28 cellular contexts compared by ENCODE assay signal in genomic region chr6:24543683-24544082, GRCh38. TPM values are rescaled to one million over a fixed set of nuclear protein-coding genes. Genes with fewer than 3 reads are reported as not detected.
DNase-seq lines count a peak whose midpoint lies in the region; ATAC-seq, FAIRE-seq and TF ChIP-seq lines count a peak whose summit lies in the region.
"Had no signal": no experiment of that assay in that cellular context is flagged by ENCODE, and none has a peak within 500 bp of the region (broad histone marks: within the 10 kb centered on the region; RNA-seq: fewer than 3 reads in every experiment).

No MANE protein-coding gene starts in this region.

- H3K4me3 ChIP-seq in SK-N-SH (ENCODE audit: low read depth in 2 of 2, low read length in 1 of 2) = no peak overlapping the region
- no peak overlapping the region for H3K4me3 ChIP-seq in WERI-Rb-1 (ENCODE audit: low read depth, low read length)
- H3K4me3 ChIP-seq: GM12878, K562, MG63, SJSA1 had no signal

- FAIRE-seq in frontal cortex (lab: Jason Lieb, UNC) = no peak
- FAIRE-seq: A204.1, GM12878, HepG2, K562, RCC 7860 had no signal

- H3K9me2 ChIP-seq in SK-N-SH = no peaks in the 10 kb centered on the region

- H3K9me3 ChIP-seq in SK-N-SH (no peaks in the 10 kb centered on the region), WERI-Rb-1 (ENCODE audit: severe bottlenecking) (no peaks in the 10 kb centered on the region)
- H3K9me3 ChIP-seq: MG63, SJSA1 had no signal

- ATAC-seq in SK-N-SH treated with all-trans-retinoic acid at 6 μM for 48 hours = no peak; the same call in 2 of the 3 replicates
- ATAC-seq: GM12878, HepG2, K562, Right ventricle myocardium inferior had no signal

- CTCF ChIA-PET in SK-N-SH (lab: Yijun Ruan, JAX) = interaction anchor here (1.3 to 2.2 kb wide), 2 partner anchors 11 to 38 kb away, joined by 3 to 11 read pairs; no protein-coding TSS in a partner anchor

- H3K27me3 ChIP-seq in SK-N-SH (ENCODE audit: insufficient read depth) (no peaks in the 10 kb centered on the region; the same call in 1 of the 2 replicates), WERI-Rb-1 (ENCODE audit: insufficient read depth, low read depth, severe bottlenecking) (no peaks in the 10 kb centered on the region)
- H3K27me3 ChIP-seq: MG63 had no signal

- no peaks in the 10 kb centered on the region for H4K20me1 ChIP-seq in SK-N-SH (ENCODE audit: insufficient read depth)

- TF ChIP-seq EP300 in SK-N-SH (IDR thresholded peaks at IDR 0.05; ENCODE audit: borderline replicate concordance in 1 of 2, low read depth in 1 of 2, low read length in 1 of 2) = no peak

- no peak overlapping the region for H3K4me2 ChIP-seq in SK-N-SH

- no peak overlapping the region for H3K9ac ChIP-seq in SK-N-SH

- no peak for TF ChIP-seq CTCF in SK-N-SH (IDR thresholded peaks at IDR 0.05)
- TF ChIP-seq CTCF in WERI-Rb-1 (IDR thresholded peaks at IDR 0.05; ENCODE audit: low read depth, low read length) = no peak

- POLR2A ChIA-PET in SK-N-SH (lab: Yijun Ruan, JAX) = no interaction called here

- H3K4me1 ChIP-seq in SK-N-SH (ENCODE audit: control insufficient read depth in 1 of 2, insufficient read depth in 2 of 2, low read depth in 1 of 2, low read length in 1 of 2) = peaks cover 0 to 2% of the 10 kb centered on the region in 2 experiments; a peak in 1 of 4 replicates
- H3K4me1 ChIP-seq: SJSA1 had no signal

- whole genome bisulfite sequencing in SK-N-SH (ENCODE audit: low lambda C conversion rate) = 50% methylated on average over 4 of the region's 4 CpGs

- H3K36me3 ChIP-seq in SK-N-SH (replicated peaks in 1 of 2; ENCODE audit: control insufficient read depth in 1 of 2, insufficient read depth in 2 of 2, low read length in 1 of 2) (no peaks in the 10 kb centered on the region), WERI-Rb-1 (no peaks in the 10 kb centered on the region)
- H3K36me3 ChIP-seq: MG63, SJSA1 had no signal

- H3K79me2 ChIP-seq in SK-N-SH (ENCODE audit: insufficient read depth) = no peaks in the 10 kb centered on the region

- DNase-seq in SK-N-SH = peak; percentile 42
- DNase-seq in WERI-Rb-1 = peak; percentile 70
- peak; percentile 7 for DNase-seq in left kidney (ENCODE audit: low read depth, low spot score)
- no peak for DNase-seq in stimulated activated CD4-positive, alpha-beta T cell treated with anti-CD3 and anti-CD28 coated beads, Interleukin-2, amount 100 ng/mL, for 48 hours
- DNase-seq in frontal cortex (ENCODE audit: low spot score in 2 of 2) = no peak
- DNase-seq in NCI-H2196 (lab: John Stamatoyannopoulos, UW; ENCODE audit: unreplicated experiment) = no peak
- no peak for DNase-seq in cerebellar nuclear complex (lab: John Stamatoyannopoulos, UW)
- DNase-seq: CD4-positive, CD25-positive, alpha-beta regulatory T cell; DMS79 treated with DMSO at 0.1 percent for 48 hours; H7; HFFc6; MG63; NCI-H1417; NCI-H1694 treated with DMSO at 0.1 percent for 48 hours; NCI-H2081 treated with DMSO at 0.1 percent for 48 hours; NCI-H2171 treated with DMSO at 0.1 percent for 48 hours; NCI-H774; SW 1271 had no signal

- H3K27ac ChIP-seq in SK-N-SH (ENCODE audit: low read depth in 2 of 2, low read length in 1 of 2) = no peak overlapping the region
- no peak overlapping the region for H3K27ac ChIP-seq in WERI-Rb-1
- H3K27ac ChIP-seq: HL-60, SJSA1 had no signal

- no peak for TF ChIP-seq RAD21 in SK-N-SH (IDR thresholded peaks at IDR 0.05; ENCODE audit: low read length)

- H2AFZ ChIP-seq in SK-N-SH (ENCODE audit: low read depth) = no peak overlapping the region

- H3F3A ChIP-seq in SK-N-SH (replicated peaks; ENCODE audit: insufficient read depth) = no peaks in the 10 kb centered on the region

TF ChIP-seq in SK-N-SH, 30 proteins besides CTCF, POLR2A, EP300 and RAD21:
- no peak for TF ChIP-seq RFX5 (IDR thresholded peaks at IDR 0.05; ENCODE audit: low read length)
- no peak for TF ChIP-seq GATA2 (CRISPR knock-in tag; IDR thresholded peaks at IDR 0.05)
- no peak for TF ChIP-seq TCF12 (IDR thresholded peaks at IDR 0.05)
- TF ChIP-seq NFIC (IDR thresholded peaks at IDR 0.05; ENCODE audit: borderline replicate concordance) = no peak
TF ChIP-seq in SK-N-SH: peak in this region for 0.

TF ChIP-seq in SK-N-SH treated with all-trans-retinoic acid at 6 μM for 48 hours, 23 proteins besides CTCF, POLR2A, EP300 and RAD21:
- TF ChIP-seq ZFP30 (CRISPR knock-in tag; IDR thresholded peaks at IDR 0.05) = no peak
- no peak for TF ChIP-seq PATZ1 (CRISPR knock-in tag; IDR thresholded peaks at IDR 0.05; ENCODE audit: borderline replicate concordance)
- TF ChIP-seq CSRNP3 (CRISPR knock-in tag; IDR thresholded peaks at IDR 0.05) = no peak
- TF ChIP-seq TOX (CRISPR knock-in tag; IDR thresholded peaks at IDR 0.05; ENCODE audit: borderline replicate concordance) = no peak
- no peak for TF ChIP-seq ZFP3 (CRISPR knock-in tag; IDR thresholded peaks at IDR 0.05)
- TF ChIP-seq PPARA (CRISPR knock-in tag; IDR thresholded peaks at IDR 0.05; ENCODE audit: borderline replicate concordance) = no peak
- no peak for TF ChIP-seq CSDC2 (CRISPR knock-in tag; IDR thresholded peaks at IDR 0.05)
- no peak for TF ChIP-seq ESRRG (CRISPR knock-in tag; IDR thresholded peaks at IDR 0.05)
- TF ChIP-seq SNAI2 (CRISPR knock-in tag; IDR thresholded peaks at IDR 0.05) = no peak

RNA-seq across cellular contexts. Expression of gene ALDH5A1, which starts 48.9 kb away (rescaled TPM):
- 3.0 and 3.7 TPM in 2 replicates for polyA plus RNA-seq in SK-N-SH (2012; rRNA removed)
- polyA plus RNA-seq in SK-N-SH (2012; cell fraction: cytosol; rRNA removed) = 3.8 and 3.9 TPM in 2 replicates
- polyA plus RNA-seq in SK-N-SH (2012; cell fraction: nucleus; rRNA removed) = 3.1 and 4.6 TPM in 2 replicates
- 16.7 TPM for total RNA-seq in frontal cortex

RNA-seq across cellular contexts. Expression of gene GPLD1, which starts 54.3 kb away (rescaled TPM):
- polyA plus RNA-seq in SK-N-SH (2012; rRNA removed) = 0.94 and 1.5 TPM in 2 replicates
- 0.71 and 1.2 TPM in 2 replicates for polyA plus RNA-seq in SK-N-SH (2012; cell fraction: cytosol; rRNA removed)
- polyA plus RNA-seq in SK-N-SH (2012; cell fraction: nucleus; rRNA removed) = 1.5 and 1.6 TPM in 2 replicates
- 10.6 TPM for total RNA-seq in frontal cortex
- total RNA-seq: LHCN-M2 had no signal

Comparison
In these comparisons a context has a peak if more than half of its experiments do, and no peak if none do; other contexts are left out.
1. DNase-seq: peak in SK-N-SH (single experiment), WERI-Rb-1 (single experiment) and left kidney (single experiment); none in stimulated activated CD4-positive, alpha-beta T cell treated with anti-CD3 and anti-CD28 coated beads, Interleukin-2, amount 100 ng/mL, for 48 hours (0 of 2), frontal cortex (0 of 2), NCI-H2196 (single experiment) and cerebellar nuclear complex (0 of 2).